ENCODE assay signal across 14 cellular contexts in genomic region chr3:5054098-5054497, GRCh38.
DNase-seq lines count a peak whose midpoint lies in the region; ATAC-seq, FAIRE-seq and TF ChIP-seq lines count a peak whose summit lies in the region.
"Had no signal": no experiment of that assay in that cellular context is flagged by ENCODE, and none has a peak within 500 bp of the region (broad histone marks: within the 10 kb centered on the region; RNA-seq: fewer than 3 reads in every experiment).

No MANE protein-coding gene starts in this region.

- H3K4me1 Mint-ChIP-seq in activated naive CD4-positive, alpha-beta T cell treated with anti-CD3 and anti-CD28 coated beads, Interleukin-2, amount 50 U/mL, for 24 hours, result peaks cover 11% of the 10 kb centered on the region
- H3K4me1 Mint-ChIP-seq in activated naive CD4-positive, alpha-beta T cell treated with anti-CD3 and anti-CD28 coated beads, Interleukin-2, amount 10 ng/mL, durations not matched to agents 7 days and 5 days, result peaks cover 26% of the 10 kb centered on the region

- peak overlapping the region; percentile 96 for H2BK15ac ChIP-seq in mesenchymal stem cell (ENCODE audit: low read depth, poor library complexity, severe bottlenecking)

- peak overlapping the region in 1 of 2 experiments; percentile 57 for H3K4ac ChIP-seq in mesenchymal stem cell (ENCODE audit: low read depth in 1 of 2, low read length in 2 of 2)

- H3K27me3 ChIP-seq in mesenchymal stem cell (ENCODE audit: control insufficient read depth in 1 of 2, insufficient read depth in 1 of 2, low read length in 2 of 2) (no peaks in the 10 kb centered on the region), upper lobe of right lung (no peaks in the 10 kb centered on the region)
- H3K27me3 ChIP-seq: hepatocyte had no signal

- H3K36me3 Mint-ChIP-seq in activated naive CD4-positive, alpha-beta T cell treated with anti-CD3 and anti-CD28 coated beads, Interleukin-2, amount 50 U/mL, for 24 hours, result no peaks in the 10 kb centered on the region
- no peaks in the 10 kb centered on the region for H3K36me3 Mint-ChIP-seq in activated naive CD4-positive, alpha-beta T cell treated with anti-CD3 and anti-CD28 coated beads, Interleukin-2, amount 10 ng/mL, durations not matched to agents 7 days and 5 days
- H3K36me3 Mint-ChIP-seq: brain had no signal

- intact Hi-C loops in upper lobe of right lung (cut with DNase I), result no loop called here

- WGBS in mesenchymal stem cell, result 97% methylated on average over 4 of the region's 4 CpGs

- H2AFZ ChIP-seq in mesenchymal stem cell (ENCODE audit: low read depth, low read length), result no peak overlapping the region
- H2AFZ ChIP-seq: hepatocyte had no signal

- H2BK120ac ChIP-seq in mesenchymal stem cell (ENCODE audit: low read depth, low read length), result no peak overlapping the region

- CTCF ChIA-PET in activated naive CD4-positive, alpha-beta T cell treated with anti-CD3 and anti-CD28 coated beads, Interleukin-2, amount 10 ng/mL, durations not matched to agents 7 days and 5 days (lab: Charles Lee), result interaction anchor here (1.1 to 10.8 kb wide), 5 partner anchors 18 to 342 kb away, joined by 3 to 200 read pairs (median 6); partner anchors contain the start of gene BHLHE40

- peak overlapping the region; percentile 21 to 90 for H2BK12ac ChIP-seq in mesenchymal stem cell (ENCODE audit: low read length in 2 of 2)

- DNase-seq in activated naive CD4-positive, alpha-beta T cell treated with anti-CD3 and anti-CD28 coated beads, Interleukin-2, amount 10 ng/mL, durations not matched to agents 7 days and 5 days, result no peak
- DNase-seq in OCI-M1 (lab: John Stamatoyannopoulos, UW), result peak; percentile 62
- no peak for DNase-seq in mesenchymal stem cell
- DNase-seq in upper lobe of right lung, result peak; percentile 74
- DNase-seq in urothelium cell line (ENCODE audit: low spot score), result no peak
- DNase-seq: H7; NCI-H146; NCI-H524; stimulated activated naive CD4-positive, alpha-beta T cell had no signal

- H3K79me1 ChIP-seq in mesenchymal stem cell (replicated peaks; ENCODE audit: low read length, poor library complexity, severe bottlenecking), result no peaks in the 10 kb centered on the region

- no peak overlapping the region for H4K8ac ChIP-seq in mesenchymal stem cell (ENCODE audit: low read length)

- no peaks in the 10 kb centered on the region for H3K9me3 ChIP-seq in mesenchymal stem cell (ENCODE audit: control insufficient read depth, low read length)
- H3K9me3 ChIP-seq in upper lobe of right lung, result no peaks in the 10 kb centered on the region

- H3K9ac ChIP-seq in mesenchymal stem cell (ENCODE audit: low read length), result no peak overlapping the region

- TF ChIP-seq CTCF in upper lobe of right lung (IDR thresholded peaks at IDR 0.05), result no peak

- H3K27me3 Mint-ChIP-seq in activated naive CD4-positive, alpha-beta T cell treated with anti-CD3 and anti-CD28 coated beads, Interleukin-2, amount 50 U/mL, for 24 hours, result no peaks in the 10 kb centered on the region
- peaks cover 6% of the 10 kb centered on the region for H3K27me3 Mint-ChIP-seq in activated naive CD4-positive, alpha-beta T cell treated with anti-CD3 and anti-CD28 coated beads, Interleukin-2, amount 10 ng/mL, durations not matched to agents 7 days and 5 days

- no peak overlapping the region for H3K23ac ChIP-seq in mesenchymal stem cell (ENCODE audit: low read length in 2 of 2)

- H3K27ac Mint-ChIP-seq in activated naive CD4-positive, alpha-beta T cell treated with anti-CD3 and anti-CD28 coated beads, Interleukin-2, amount 50 U/mL, for 24 hours, result peak overlapping the region; percentile 32
- no peak overlapping the region for H3K27ac Mint-ChIP-seq in activated naive CD4-positive, alpha-beta T cell treated with anti-CD3 and anti-CD28 coated beads, Interleukin-2, amount 10 ng/mL, durations not matched to agents 7 days and 5 days

- H3K14ac ChIP-seq in mesenchymal stem cell (ENCODE audit: low read length in 2 of 2), result no peak overlapping the region

- H3K27ac ChIP-seq in mesenchymal stem cell (ENCODE audit: low read length, poor library complexity, severe bottlenecking), result no peak overlapping the region
- H3K27ac ChIP-seq in upper lobe of right lung, result peak overlapping the region; percentile 44

- no peak overlapping the region for H3K4me2 ChIP-seq in mesenchymal stem cell (ENCODE audit: low read length, poor library complexity, severe bottlenecking)
- H3K4me2 ChIP-seq: hepatocyte had no signal

- H3K4me3 Mint-ChIP-seq in activated naive CD4-positive, alpha-beta T cell treated with anti-CD3 and anti-CD28 coated beads, Interleukin-2, amount 50 U/mL, for 24 hours, result no peak overlapping the region
- H3K4me3 Mint-ChIP-seq in activated naive CD4-positive, alpha-beta T cell treated with anti-CD3 and anti-CD28 coated beads, Interleukin-2, amount 10 ng/mL, durations not matched to agents 7 days and 5 days, result no peak overlapping the region
- H3K4me3 Mint-ChIP-seq: brain had no signal

- no peak overlapping the region for H3K18ac ChIP-seq in mesenchymal stem cell (ENCODE audit: low read depth in 1 of 2, low read length in 2 of 2)

- peaks cover 5% of the 10 kb centered on the region for H3K4me1 ChIP-seq in mesenchymal stem cell (ENCODE audit: control insufficient read depth, insufficient read depth, low read depth, low read length)
- H3K4me1 ChIP-seq in upper lobe of right lung, result peaks cover 10% of the 10 kb centered on the region

- no peak overlapping the region for H2AK5ac ChIP-seq in mesenchymal stem cell (ENCODE audit: low read length, severe bottlenecking)

- H3K36me3 ChIP-seq in mesenchymal stem cell (ENCODE audit: control insufficient read depth in 1 of 2, insufficient read depth in 2 of 2, low read depth in 1 of 2, low read length in 2 of 2) (no peaks in the 10 kb centered on the region), upper lobe of right lung (no peaks in the 10 kb centered on the region)

- FAIRE-seq in urothelium cell line (lab: Jason Lieb, UNC), result no peak

- no peak overlapping the region for H2BK5ac ChIP-seq in mesenchymal stem cell (ENCODE audit: low read depth, low read length, poor library complexity, severe bottlenecking)

- ATAC-seq in upper lobe of right lung (peak; percentile 54), GM19395 (IDR thresholded peaks at IDR 0.05; ENCODE audit: unreplicated experiment) (no peak), HG02970 (IDR thresholded peaks at IDR 0.05; ENCODE audit: low FRiP score, unreplicated experiment) (no peak)

- H3K4me3 ChIP-seq in mesenchymal stem cell (ENCODE audit: insufficient read depth in 1 of 2, low read depth in 1 of 2, low read length in 2 of 2) (no peak overlapping the region), upper lobe of right lung (no peak overlapping the region)
- H3K4me3 ChIP-seq: hepatocyte had no signal

- no peaks in the 10 kb centered on the region for H3K9me3 Mint-ChIP-seq in activated naive CD4-positive, alpha-beta T cell treated with anti-CD3 and anti-CD28 coated beads, Interleukin-2, amount 50 U/mL, for 24 hours
- H3K9me3 Mint-ChIP-seq in activated naive CD4-positive, alpha-beta T cell treated with anti-CD3 and anti-CD28 coated beads, Interleukin-2, amount 10 ng/mL, durations not matched to agents 7 days and 5 days, result no peaks in the 10 kb centered on the region

- H4K91ac ChIP-seq in mesenchymal stem cell (ENCODE audit: low read length), result no peak overlapping the region

Comparison
In these comparisons a context has a peak if more than half of its experiments do, and no peak if none do; other contexts are left out.
1. DNase-seq: peak in OCI-M1 (single experiment) and upper lobe of right lung (single experiment); none in activated naive CD4-positive, alpha-beta T cell treated with anti-CD3 and anti-CD28 coated beads, Interleukin-2, amount 10 ng/mL, durations not matched to agents 7 days and 5 days (single experiment), mesenchymal stem cell (single experiment) and urothelium cell line (single experiment).